In the genomic region with DNA sequence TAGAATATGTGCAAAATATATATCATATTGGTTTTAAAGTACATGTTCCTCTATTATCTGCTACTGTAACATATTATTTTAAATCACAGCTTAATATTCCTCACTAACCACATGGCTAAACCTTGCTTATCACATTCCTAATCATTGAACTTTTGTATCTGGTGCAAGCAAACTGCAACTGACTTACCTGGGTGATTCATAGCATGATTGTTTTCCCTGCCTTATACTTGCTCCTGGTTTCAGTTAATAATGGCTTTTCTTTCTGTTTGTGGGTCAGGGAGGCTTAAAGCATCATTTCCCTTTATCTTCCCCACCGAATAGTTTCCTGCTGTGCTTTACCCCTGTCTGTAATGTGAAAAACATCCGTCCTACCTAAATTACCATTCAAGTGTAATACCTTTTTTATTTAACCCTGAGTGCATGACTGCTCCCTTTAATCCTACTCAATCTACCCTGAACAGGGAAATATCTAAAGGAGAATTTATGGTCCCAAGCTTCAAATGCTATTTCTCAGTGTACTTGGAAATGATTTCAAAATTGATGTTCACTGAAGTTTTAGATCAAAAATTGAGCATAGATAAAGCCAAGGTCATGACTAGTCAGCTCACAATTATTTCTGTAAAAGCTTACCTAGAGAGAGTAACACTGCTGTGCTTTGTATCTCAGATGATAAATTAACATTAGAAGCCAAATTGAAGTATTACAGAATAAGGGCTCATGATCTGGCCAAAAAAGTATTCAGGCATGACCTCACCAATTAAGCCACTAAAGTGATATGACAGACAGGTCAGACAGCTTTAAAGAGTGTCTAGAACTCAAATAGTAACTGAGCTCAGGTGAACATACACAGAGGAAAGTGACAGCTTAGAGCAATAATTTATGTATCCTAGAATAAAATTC, we compare ENCODE assay signal across 18 cellular contexts.
DNase-seq lines count a peak whose midpoint lies in the region; ATAC-seq and TF ChIP-seq lines count a peak whose summit lies in the region.
"Had no signal": no experiment of that assay in that cellular context is flagged by ENCODE, and none has a peak within 500 bp of the region (broad histone marks: within the 10 kb centered on the region; RNA-seq: fewer than 3 reads in every experiment).

No MANE protein-coding gene starts in this region.

- intact Hi-C loops in adrenal gland (cut with DNase I), result no loop called here

- H3K4me1 ChIP-seq in adrenal gland (replicated peaks in 1 of 2), result no peaks in the 10 kb centered on the region

- H3K4me2 ChIP-seq in SU-DHL-6 (ENCODE audit: low read depth, low read length, poor library complexity, severe bottlenecking), result no peak overlapping the region

- DNase-seq in DMS53 (lab: John Stamatoyannopoulos, UW) (peak; percentile 17), LNCaP clone FGC (ENCODE audit: low read depth) (peak; percentile 34), kidney tubule cell (ENCODE audit: low spot score) (peak; percentile 18), adrenal gland (no peak)
- DNase-seq: activated CD4-positive, alpha-beta memory T cell treated with anti-CD3 and anti-CD28 coated beads for 36 hours; activated CD4-positive, CD25-positive, alpha-beta regulatory T cell; C1 segment of cervical spinal cord; effector CD8-positive, alpha-beta T cell; left colon; midbrain; NCI-H187 treated with DMSO at 0.1 percent for 48 hours; nephron progenitor cell; substantia nigra; T1000 had no signal

- H3K9me2 ChIP-seq in SU-DHL-6 (replicated peaks; ENCODE audit: insufficient read depth, low read length), result no peaks in the 10 kb centered on the region

- H3K9me3 ChIP-seq in SU-DHL-6 (ENCODE audit: insufficient read depth, low read length) (no peaks in the 10 kb centered on the region), adrenal gland (replicated peaks in 1 of 3) (no peaks in the 10 kb centered on the region)

- WGBS in adrenal gland, 4 donors, result 3 to 14% (median 8%) methylated on average over 2 of the region's 2 CpGs

- no peak overlapping the region for H3K27ac ChIP-seq in SU-DHL-6 (ENCODE audit: low read depth, low read length)
- H3K27ac ChIP-seq in adrenal gland, result no peak overlapping the region

- TF ChIP-seq CTCF in LNCaP clone FGC (IDR thresholded peaks at IDR 0.05; ENCODE audit: control insufficient read depth, extremely low read depth, insufficient read depth), result no peak
- TF ChIP-seq CTCF in SU-DHL-6 (IDR thresholded peaks at IDR 0.05; ENCODE audit: insufficient read depth, low read length, poor library complexity, severe bottlenecking), result no peak
- TF ChIP-seq CTCF in adrenal gland (IDR thresholded peaks at IDR 0.05), result no peak

- no peak for TF ChIP-seq POLR2A in adrenal gland (IDR thresholded peaks at IDR 0.05)

- H3K9ac ChIP-seq in SU-DHL-6 (ENCODE audit: low read length), result no peak overlapping the region

- no peaks in the 10 kb centered on the region for H3K79me2 ChIP-seq in SU-DHL-6 (ENCODE audit: insufficient read depth, low read length)

- H2AFZ ChIP-seq in SU-DHL-6 (ENCODE audit: low read depth, low read length, severe bottlenecking), result peak overlapping the region; percentile 14

- no peaks in the 10 kb centered on the region; the same call in 1 of the 2 replicates for H3F3A ChIP-seq in SU-DHL-6 (ENCODE audit: insufficient read depth)

- H3K27me3 ChIP-seq in SU-DHL-6 (ENCODE audit: low read length) (no peaks in the 10 kb centered on the region), adrenal gland (no peaks in the 10 kb centered on the region)

- ATAC-seq in HG02973 (IDR thresholded peaks at IDR 0.05; ENCODE audit: unreplicated experiment), result no peak
- ATAC-seq in HG03025 (IDR thresholded peaks at IDR 0.05; ENCODE audit: low FRiP score, unreplicated experiment), result no peak
- ATAC-seq: K562, left colon had no signal

- 0 out of 2 replicates have a peak, but pooled peaks cover 1% of the 10 kb centered on the region for H3K36me3 ChIP-seq in SU-DHL-6 (ENCODE audit: low read length)
- no peaks in the 10 kb centered on the region for H3K36me3 ChIP-seq in adrenal gland (replicated peaks in 1 of 2)

- H3K4me3 ChIP-seq in LNCaP clone FGC (ENCODE audit: low read depth, low read length) (no peak overlapping the region), SU-DHL-6 (ENCODE audit: insufficient read depth, low read length, poor library complexity, severe bottlenecking) (no peak overlapping the region), adrenal gland (no peak overlapping the region)
- H3K4me3 ChIP-seq: K562 had no signal

- H4K20me1 ChIP-seq in SU-DHL-6 (ENCODE audit: low read depth, low read length), result no peaks in the 10 kb centered on the region

Comparison
In these comparisons a context has a peak if more than half of its experiments do, and no peak if none do; other contexts are left out.
1. DNase-seq: peak in DMS53 (single experiment), LNCaP clone FGC (single experiment) and kidney tubule cell (single experiment); none in adrenal gland (0 of 7).